Comparison of ENCODE assay signal across 9 cellular contexts in genomic region chr6:14212020-14212419, GRCh38.
DNase-seq lines count a peak whose midpoint lies in the region; ATAC-seq, FAIRE-seq and TF ChIP-seq lines count a peak whose summit lies in the region.
"Had no signal": no experiment of that assay in that cellular context is flagged by ENCODE, and none has a peak within 500 bp of the region (broad histone marks: within the 10 kb centered on the region; RNA-seq: fewer than 3 reads in every experiment).

No MANE protein-coding gene starts in this region.

- H3K27ac Mint-ChIP-seq in activated naive CD4-positive, alpha-beta T cell treated with anti-CD3 and anti-CD28 coated beads, Interleukin-2, amount 10 ng/mL, durations not matched to agents 7 days and 5 days: peak overlapping the region; percentile 85
- H3K27ac Mint-ChIP-seq in astrocyte (ENCODE audit: unreplicated experiment) (peak overlapping the region; percentile 79), memory B cell (peak overlapping the region; percentile 90)

- no peaks in the 10 kb centered on the region for H4K20me1 ChIP-seq in astrocyte (ENCODE audit: insufficient read depth, low read length)

- peaks cover 18% of the 10 kb centered on the region for H3K4me1 Mint-ChIP-seq in activated naive CD4-positive, alpha-beta T cell treated with anti-CD3 and anti-CD28 coated beads, Interleukin-2, amount 10 ng/mL, durations not matched to agents 7 days and 5 days
- H3K4me1 Mint-ChIP-seq in astrocyte (ENCODE audit: low read depth, unreplicated experiment) (peaks cover 4% of the 10 kb centered on the region), memory B cell (peaks cover 18% of the 10 kb centered on the region)

- TF ChIP-seq CTCF in astrocyte (IDR thresholded peaks at IDR 0.05; ENCODE audit: insufficient read depth, low read depth, low read length): no peak
- TF ChIP-seq CTCF in tibial artery (IDR thresholded peaks at IDR 0.05): no peak

- no peaks in the 10 kb centered on the region for H3K79me2 ChIP-seq in astrocyte (ENCODE audit: insufficient read depth, low read length)

- peaks cover 16% of the 10 kb centered on the region for H3K4me1 ChIP-seq in astrocyte (ENCODE audit: insufficient read depth, low read length)
- H3K4me1 ChIP-seq in tibial artery: peaks cover 0 to 19% (median 13%) of the 10 kb centered on the region in 4 donors

- peak overlapping the region; percentile 91 for H3K9ac ChIP-seq in astrocyte (ENCODE audit: low read length)

- H3K9me3 ChIP-seq in astrocyte (ENCODE audit: insufficient read depth, low read depth, low read length) (no peaks in the 10 kb centered on the region), tibial artery (no peaks in the 10 kb centered on the region)

- FAIRE-seq in astrocyte (lab: Jason Lieb, UNC): no peak

- H3K36me3 Mint-ChIP-seq in activated naive CD4-positive, alpha-beta T cell treated with anti-CD3 and anti-CD28 coated beads, Interleukin-2, amount 10 ng/mL, durations not matched to agents 7 days and 5 days: no peaks in the 10 kb centered on the region
- H3K36me3 Mint-ChIP-seq in astrocyte (ENCODE audit: low read depth, unreplicated experiment) (no peaks in the 10 kb centered on the region), memory B cell (no peaks in the 10 kb centered on the region)

- no peaks in the 10 kb centered on the region for H3K9me3 Mint-ChIP-seq in activated naive CD4-positive, alpha-beta T cell treated with anti-CD3 and anti-CD28 coated beads, Interleukin-2, amount 10 ng/mL, durations not matched to agents 7 days and 5 days
- H3K9me3 Mint-ChIP-seq in astrocyte (ENCODE audit: unreplicated experiment) (peaks cover 2% of the 10 kb centered on the region), memory B cell (no peaks in the 10 kb centered on the region)

- peak overlapping the region; percentile 82 for H3K4me3 Mint-ChIP-seq in activated naive CD4-positive, alpha-beta T cell treated with anti-CD3 and anti-CD28 coated beads, Interleukin-2, amount 10 ng/mL, durations not matched to agents 7 days and 5 days
- H3K4me3 Mint-ChIP-seq in astrocyte (ENCODE audit: unreplicated experiment): peak overlapping the region; percentile 84
- H3K4me3 Mint-ChIP-seq in memory B cell: peak overlapping the region; percentile 86

- H3K4me3 ChIP-seq in astrocyte (ENCODE audit: insufficient read depth, low read depth, low read length): peak overlapping the region; percentile 64
- H3K4me3 ChIP-seq in tibial artery: peak overlapping the region; percentile 50 to 55

- H3K27me3 Mint-ChIP-seq in activated naive CD4-positive, alpha-beta T cell treated with anti-CD3 and anti-CD28 coated beads, Interleukin-2, amount 10 ng/mL, durations not matched to agents 7 days and 5 days: peaks cover 19% of the 10 kb centered on the region
- peaks cover 17% of the 10 kb centered on the region for H3K27me3 Mint-ChIP-seq in astrocyte (ENCODE audit: low read depth, unreplicated experiment)
- H3K27me3 Mint-ChIP-seq in memory B cell: no peaks in the 10 kb centered on the region

- CTCF ChIA-PET in activated naive CD4-positive, alpha-beta T cell treated with anti-CD3 and anti-CD28 coated beads, Interleukin-2, amount 10 ng/mL, durations not matched to agents 7 days and 5 days (lab: Charles Lee): interaction anchor here (0.8 to 2.9 kb wide), 8 partner anchors 16 to 1199 kb away, joined by 3 to 16 read pairs (median 6); no protein-coding TSS in a partner anchor

- no peak overlapping the region for H3K27ac ChIP-seq in astrocyte (ENCODE audit: low read depth, low read length)
- H3K27ac ChIP-seq in tibial artery: no peak overlapping the region

- no peaks in the 10 kb centered on the region for H3K27me3 ChIP-seq in astrocyte (ENCODE audit: insufficient read depth, low read length)
- no peaks in the 10 kb centered on the region for H3K27me3 ChIP-seq in tibial artery

- intact Hi-C loops in tibial artery (cut with DNase I; ENCODE audit: low total_unique reads): loop anchor here (10.0 kb wide), 1 partner anchor 1273 kb away; no protein-coding TSS in a partner anchor

- H2AFZ ChIP-seq in astrocyte (ENCODE audit: low read depth, low read length): no peak overlapping the region

- ATAC-seq in memory B cell (ENCODE audit: low read depth): no peak

- H3K36me3 ChIP-seq in astrocyte (ENCODE audit: insufficient read depth, low read length): no peaks in the 10 kb centered on the region
- H3K36me3 ChIP-seq in tibial artery: no peaks in the 10 kb centered on the region

- H3K4me2 ChIP-seq in astrocyte (ENCODE audit: low read length): peak overlapping the region; percentile 95

- DNase-seq in activated naive CD4-positive, alpha-beta T cell treated with anti-CD3 and anti-CD28 coated beads, Interleukin-2, amount 10 ng/mL, durations not matched to agents 7 days and 5 days: no peak
- DNase-seq in activated naive CD4-positive, alpha-beta T cell treated with anti-CD3 and anti-CD28 coated beads, Interleukin-2, amount 50 U/mL, for 16 hours: no peak
- DNase-seq in astrocyte (ENCODE audit: low read depth) (no peak), memory B cell (ENCODE audit: low spot score in 2 of 2) (no peak), tibial artery (no peak), NCI-H446 (lab: John Stamatoyannopoulos, UW) (no peak)
- no peak for DNase-seq in stimulated activated CD4-positive, alpha-beta T cell treated with anti-CD3 and anti-CD28 coated beads, Interleukin-1b, Interleukin-23, amount 100 ng/mL, for 48 hours
- DNase-seq in effector CD8-positive, alpha-beta T cell (lab: John Stamatoyannopoulos, UW): no peak
- DNase-seq: activated effector memory CD4-positive, alpha-beta T cell treated with anti-CD3 and anti-CD28 coated beads, Interleukin-2, amount 50 U/mL, for 16 hours had no signal
